20 cellular contexts compared by ENCODE assay signal in genomic region chr13:99059498-99060070, GRCh38.
DNase-seq lines count a peak whose midpoint lies in the region; ATAC-seq, FAIRE-seq and TF ChIP-seq lines count a peak whose summit lies in the region.
"Had no signal": no experiment of that assay in that cellular context is flagged by ENCODE, and none has a peak within 500 bp of the region (broad histone marks: within the 10 kb centered on the region; RNA-seq: fewer than 3 reads in every experiment).

No MANE protein-coding gene starts in this region.

- TF ChIP-seq POLR2A in sigmoid colon (IDR thresholded peaks at IDR 0.05): no peak

- no peak for DNase-seq in activated naive CD8-positive, alpha-beta T cell treated with anti-CD3 and anti-CD28 coated beads, Interleukin-2, amount 50 U/mL, for 24 hours
- DNase-seq in T-cell (no peak), fibroblast of the aortic adventitia (ENCODE audit: low read depth) (peak; percentile 27), sigmoid colon (no peak), pancreas (no peak), NCI-H446 treated with DMSO at 0.1 percent for 48 hours (lab: John Stamatoyannopoulos, UW) (no peak)
- DNase-seq in stimulated activated CD4-positive, alpha-beta T cell treated with anti-CD3 and anti-CD28 coated beads, Interleukin-15, amount 100 ng/mL, for 24 hours: no peak
- DNase-seq: DMS79 treated with DMSO at 0.1 percent for 48 hours; GF-D8; GM23248; KG1; NCI-H1092 treated with DMSO at 0.1 percent for 48 hours; NCI-H1694; NCI-H345; NCI-H69; NK-92 treated with Interleukin-12 subunit alpha and Interleukin-12 subunit beta, amount 100 ng/mL, for 24 hours; OCI-M1 had no signal

- peaks cover 82% of the 10 kb centered on the region for H3K4me1 Mint-ChIP-seq in activated naive CD8-positive, alpha-beta T cell (ENCODE audit: low read depth)
- H3K4me1 Mint-ChIP-seq in activated naive CD8-positive, alpha-beta T cell treated with anti-CD3 and anti-CD28 coated beads, Interleukin-2, amount 50 U/mL, for 24 hours: peaks cover 61% of the 10 kb centered on the region
- peaks cover 87 to 94% (median 89%) of the 10 kb centered on the region in 3 donors for H3K4me1 Mint-ChIP-seq in T-cell

- H3K36me3 Mint-ChIP-seq in activated naive CD8-positive, alpha-beta T cell: peaks cover 21% of the 10 kb centered on the region
- H3K36me3 Mint-ChIP-seq in activated naive CD8-positive, alpha-beta T cell treated with anti-CD3 and anti-CD28 coated beads, Interleukin-2, amount 50 U/mL, for 24 hours (ENCODE audit: low read depth): peaks cover 3% of the 10 kb centered on the region
- H3K36me3 Mint-ChIP-seq in T-cell: peaks cover 9% of the 10 kb centered on the region

- no peak for TF ChIP-seq EP300 in sigmoid colon (IDR thresholded peaks at IDR 0.05)

- peaks cover 5% of the 10 kb centered on the region for H3K9me3 Mint-ChIP-seq in activated naive CD8-positive, alpha-beta T cell (ENCODE audit: low read depth)
- H3K9me3 Mint-ChIP-seq in activated naive CD8-positive, alpha-beta T cell treated with anti-CD3 and anti-CD28 coated beads, Interleukin-2, amount 50 U/mL, for 24 hours: no peaks in the 10 kb centered on the region
- H3K9me3 Mint-ChIP-seq in T-cell: no peaks in the 10 kb centered on the region

- H3K27me3 Mint-ChIP-seq in activated naive CD8-positive, alpha-beta T cell: no peaks in the 10 kb centered on the region
- H3K27me3 Mint-ChIP-seq in activated naive CD8-positive, alpha-beta T cell treated with anti-CD3 and anti-CD28 coated beads, Interleukin-2, amount 50 U/mL, for 24 hours: peaks cover 2% of the 10 kb centered on the region
- no peaks in the 10 kb centered on the region for H3K27me3 Mint-ChIP-seq in T-cell

- H3K4me3 ChIP-seq in fibroblast of the aortic adventitia (ENCODE audit: low read depth, low read length) (no peak overlapping the region), sigmoid colon (no peak overlapping the region), pancreas (no peak overlapping the region)
- H3K4me3 ChIP-seq: GM23248 had no signal

- H3K9me3 ChIP-seq in sigmoid colon: no peaks in the 10 kb centered on the region
- H3K9me3 ChIP-seq in pancreas: no peaks in the 10 kb centered on the region

- H3K27ac ChIP-seq in sigmoid colon: peak overlapping the region; percentile 52 to 84 (median 78)
- no peak overlapping the region for H3K27ac ChIP-seq in pancreas
- H3K27ac ChIP-seq: C4-2B, GM23248 had no signal

- POLR2A ChIA-PET in T-cell (lab: Charles Lee): no interaction called here

- FAIRE-seq in pancreas (lab: Jason Lieb, UNC): no peak
- FAIRE-seq: A204.1 had no signal

- intact Hi-C loops in sigmoid colon (cut with DNase I) (no loop called here), pancreas (cut with DNase I) (no loop called here)

- H3K36me3 ChIP-seq in sigmoid colon: no peaks in the 10 kb centered on the region
- no peaks in the 10 kb centered on the region for H3K36me3 ChIP-seq in pancreas

- H3K4me3 Mint-ChIP-seq in activated naive CD8-positive, alpha-beta T cell: no peak overlapping the region
- no peak overlapping the region for H3K4me3 Mint-ChIP-seq in activated naive CD8-positive, alpha-beta T cell treated with anti-CD3 and anti-CD28 coated beads, Interleukin-2, amount 50 U/mL, for 24 hours
- no peak overlapping the region for H3K4me3 Mint-ChIP-seq in T-cell

- CTCF ChIA-PET in T-cell (lab: Charles Lee): interaction anchor here in 1 of 2 donors (1.0 kb wide), 1 partner anchor 187 kb away, joined by 3 read pairs; no protein-coding TSS in a partner anchor

- ATAC-seq in activated naive CD8-positive, alpha-beta T cell treated with anti-CD3 and anti-CD28 coated beads, Interleukin-2, amount 50 U/mL, for 24 hours: no peak
- ATAC-seq in T-cell (replicated peaks in 1 of 4) (no peak), pancreas (no peak)

- no peaks in the 10 kb centered on the region for H3K27me3 ChIP-seq in sigmoid colon
- no peaks in the 10 kb centered on the region for H3K27me3 ChIP-seq in pancreas

- TF ChIP-seq CTCF in fibroblast of the aortic adventitia (IDR thresholded peaks at IDR 0.05; ENCODE audit: insufficient read depth, low read length) (no peak), sigmoid colon (IDR thresholded peaks at IDR 0.05) (no peak), pancreas (IDR thresholded peaks at IDR 0.05) (no peak)

- H3K4me1 ChIP-seq in sigmoid colon (peaks cover 0 to 96% (median 94%) of the 10 kb centered on the region in 4 donors), pancreas (peaks cover 8% of the 10 kb centered on the region in 3 donors)

- WGBS in sigmoid colon, 2 donors: 81 to 95% methylated on average over 3 of the region's 3 CpGs
- 92 to 96% methylated on average over 3 of the region's 3 CpGs for WGBS in pancreas, 2 donors

- peak overlapping the region; percentile 8 for H3K27ac Mint-ChIP-seq in activated naive CD8-positive, alpha-beta T cell
- H3K27ac Mint-ChIP-seq in activated naive CD8-positive, alpha-beta T cell treated with anti-CD3 and anti-CD28 coated beads, Interleukin-2, amount 50 U/mL, for 24 hours: no peak overlapping the region
- peak overlapping the region; percentile 17 to 47 for H3K27ac Mint-ChIP-seq in T-cell

Comparison
In these comparisons a context has a peak if more than half of its experiments do, and no peak if none do; other contexts are left out.
1. H3K27ac ChIP-seq: peak in sigmoid colon (4 of 4); none in pancreas (0 of 4).